In genomic region chr10:101236376-101237079, GRCh38 we compare ENCODE assay signal across 1 cellular context.
TF ChIP-seq lines count a peak whose summit lies in the region.

No MANE protein-coding gene starts in this region.

TF ChIP-seq in HepG2, 621 proteins besides CTCF, POLR2A, EP300 and RAD21 (continued from another document):
- TF ChIP-seq RNF2 (conservative IDR thresholded peaks at IDR 0.05; ENCODE audit: low read depth) (peak; percentile 33; the same call in 1 of the 2 replicates), ZFP36 (IDR thresholded peaks at IDR 0.05; ENCODE audit: borderline replicate concordance, low read depth, low read length, partially characterized antibody) (peak; percentile 63), U2AF2 (IDR thresholded peaks at IDR 0.05; ENCODE audit: low read depth, low read length) (no peak)
